ENCODE assay signal across 1 cellular context in the genomic region with DNA sequence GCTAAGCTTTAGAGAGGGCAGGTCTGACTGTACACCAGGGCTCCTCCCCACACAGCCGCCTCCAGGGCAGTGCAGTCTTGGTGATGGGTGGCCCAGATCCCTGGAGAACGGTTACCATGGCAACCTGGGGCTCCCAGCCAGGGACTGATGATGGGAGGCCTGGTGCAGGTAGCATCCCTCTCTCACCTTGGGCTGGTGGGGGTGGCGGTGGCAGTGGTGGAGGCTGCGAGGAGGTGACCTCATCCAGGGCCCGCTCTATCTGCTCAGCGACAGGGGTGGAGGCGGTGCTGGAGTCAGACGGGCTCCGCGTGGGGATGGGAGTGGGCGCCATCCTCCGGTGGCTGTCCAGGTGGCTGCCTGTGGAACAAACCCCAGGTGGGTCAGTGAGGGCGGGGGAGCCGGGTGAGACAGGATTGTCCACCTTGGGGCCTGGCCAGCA.
A peak's percentile ranks its signal among the peaks of the same experiment; 100 is the strongest.
TF ChIP-seq lines count a peak whose summit lies in the region.

No MANE protein-coding gene starts in this region.

TF ChIP-seq in K562, 482 proteins besides CTCF, POLR2A, EP300 and RAD21:
- TF ChIP-seq RFX1 (IDR thresholded peaks at IDR 0.05) (peak; percentile 95), POLR2G (IDR thresholded peaks at IDR 0.05; ENCODE audit: low read depth, low read length) (peak; percentile 46; the same call in 1 of the 2 replicates), CTBP1 (IDR thresholded peaks at IDR 0.05; ENCODE audit: borderline replicate concordance) (peak; percentile 73; the same call in 1 of the 2 replicates), HEY1 (CRISPR knock-in tag; IDR thresholded peaks at IDR 0.05; ENCODE audit: borderline replicate concordance) (no peak), CSDE1 (IDR thresholded peaks at IDR 0.05) (peak in 1 of 2 experiments; percentile 70; a peak in 1 of 4 replicates), SIN3B (IDR thresholded peaks at IDR 0.05; ENCODE audit: low read depth) (no peak), ZNF444 (CRISPR knock-in tag; IDR thresholded peaks at IDR 0.05) (no peak), KDM1A (IDR thresholded peaks at IDR 0.05) (peak in 1 of 2 experiments; percentile 49; a peak in 1 of 4 replicates), PTTG1 (tag; IDR thresholded peaks at IDR 0.05; ENCODE audit: low read depth) (no peak), RCOR1 (IDR thresholded peaks at IDR 0.05; ENCODE audit: borderline replicate concordance in 1 of 2, low read depth in 2 of 2, low read length in 2 of 2) (0 out of 4 replicates have a peak, but pooled peaks of 1 of the 2 experiments have one; percentile 35)
- TF ChIP-seq, protein P1, sequence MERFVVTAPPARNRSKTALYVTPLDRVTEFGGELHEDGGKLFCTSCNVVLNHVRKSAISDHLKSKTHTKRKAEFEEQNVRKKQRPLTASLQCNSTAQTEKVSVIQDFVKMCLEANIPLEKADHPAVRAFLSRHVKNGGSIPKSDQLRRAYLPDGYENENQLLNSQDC (CRISPR knock-in tag; IDR thresholded peaks at IDR 0.05) = no peak
- TF ChIP-seq, protein P2, sequence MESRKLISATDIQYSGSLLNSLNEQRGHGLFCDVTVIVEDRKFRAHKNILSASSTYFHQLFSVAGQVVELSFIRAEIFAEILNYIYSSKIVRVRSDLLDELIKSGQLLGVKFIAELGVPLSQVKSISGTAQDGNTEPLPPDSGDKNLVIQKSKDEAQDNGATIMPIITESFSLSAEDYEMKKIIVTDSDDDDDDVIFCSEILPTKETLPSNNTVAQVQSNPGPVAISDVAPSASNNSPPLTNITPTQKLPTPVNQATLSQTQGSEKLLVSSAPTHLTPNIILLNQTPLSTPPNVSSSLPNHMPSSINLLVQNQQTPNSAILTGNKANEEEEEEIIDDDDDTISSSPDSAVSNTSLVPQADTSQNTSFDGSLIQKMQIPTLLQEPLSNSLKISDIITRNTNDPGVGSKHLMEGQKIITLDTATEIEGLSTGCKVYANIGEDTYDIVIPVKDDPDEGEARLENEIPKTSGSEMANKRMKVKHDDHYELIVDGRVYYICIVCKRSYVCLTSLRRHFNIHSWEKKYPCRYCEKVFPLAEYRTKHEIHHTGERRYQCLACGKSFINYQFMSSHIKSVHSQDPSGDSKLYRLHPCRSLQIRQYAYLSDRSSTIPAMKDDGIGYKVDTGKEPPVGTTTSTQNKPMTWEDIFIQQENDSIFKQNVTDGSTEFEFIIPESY (CRISPR knock-in tag; IDR thresholded peaks at IDR 0.05) = peak; percentile 75
